1 cellular context compared by ENCODE assay signal in genomic region chr6:127824061-127824460, GRCh38.
TF ChIP-seq lines count a peak whose summit lies in the region.

No MANE protein-coding gene starts in this region.

TF ChIP-seq in A549, 52 proteins besides CTCF, POLR2A, EP300 and RAD21 (continued from another document):
- TF ChIP-seq, protein P1, sequence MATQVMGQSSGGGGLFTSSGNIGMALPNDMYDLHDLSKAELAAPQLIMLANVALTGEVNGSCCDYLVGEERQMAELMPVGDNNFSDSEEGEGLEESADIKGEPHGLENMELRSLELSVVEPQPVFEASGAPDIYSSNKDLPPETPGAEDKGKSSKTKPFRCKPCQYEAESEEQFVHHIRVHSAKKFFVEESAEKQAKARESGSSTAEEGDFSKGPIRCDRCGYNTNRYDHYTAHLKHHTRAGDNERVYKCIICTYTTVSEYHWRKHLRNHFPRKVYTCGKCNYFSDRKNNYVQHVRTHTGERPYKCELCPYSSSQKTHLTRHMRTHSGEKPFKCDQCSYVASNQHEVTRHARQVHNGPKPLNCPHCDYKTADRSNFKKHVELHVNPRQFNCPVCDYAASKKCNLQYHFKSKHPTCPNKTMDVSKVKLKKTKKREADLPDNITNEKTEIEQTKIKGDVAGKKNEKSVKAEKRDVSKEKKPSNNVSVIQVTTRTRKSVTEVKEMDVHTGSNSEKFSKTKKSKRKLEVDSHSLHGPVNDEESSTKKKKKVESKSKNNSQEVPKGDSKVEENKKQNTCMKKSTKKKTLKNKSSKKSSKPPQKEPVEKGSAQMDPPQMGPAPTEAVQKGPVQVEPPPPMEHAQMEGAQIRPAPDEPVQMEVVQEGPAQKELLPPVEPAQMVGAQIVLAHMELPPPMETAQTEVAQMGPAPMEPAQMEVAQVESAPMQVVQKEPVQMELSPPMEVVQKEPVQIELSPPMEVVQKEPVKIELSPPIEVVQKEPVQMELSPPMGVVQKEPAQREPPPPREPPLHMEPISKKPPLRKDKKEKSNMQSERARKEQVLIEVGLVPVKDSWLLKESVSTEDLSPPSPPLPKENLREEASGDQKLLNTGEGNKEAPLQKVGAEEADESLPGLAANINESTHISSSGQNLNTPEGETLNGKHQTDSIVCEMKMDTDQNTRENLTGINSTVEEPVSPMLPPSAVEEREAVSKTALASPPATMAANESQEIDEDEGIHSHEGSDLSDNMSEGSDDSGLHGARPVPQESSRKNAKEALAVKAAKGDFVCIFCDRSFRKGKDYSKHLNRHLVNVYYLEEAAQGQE (IDR thresholded peaks at IDR 0.05), result no peak
- TF ChIP-seq TP53 (CRISPR knock-in tag; IDR thresholded peaks at IDR 0.05) (no peak), CBX2 (IDR thresholded peaks at IDR 0.05; ENCODE audit: borderline replicate concordance, low read depth) (no peak)
